In the genomic region with DNA sequence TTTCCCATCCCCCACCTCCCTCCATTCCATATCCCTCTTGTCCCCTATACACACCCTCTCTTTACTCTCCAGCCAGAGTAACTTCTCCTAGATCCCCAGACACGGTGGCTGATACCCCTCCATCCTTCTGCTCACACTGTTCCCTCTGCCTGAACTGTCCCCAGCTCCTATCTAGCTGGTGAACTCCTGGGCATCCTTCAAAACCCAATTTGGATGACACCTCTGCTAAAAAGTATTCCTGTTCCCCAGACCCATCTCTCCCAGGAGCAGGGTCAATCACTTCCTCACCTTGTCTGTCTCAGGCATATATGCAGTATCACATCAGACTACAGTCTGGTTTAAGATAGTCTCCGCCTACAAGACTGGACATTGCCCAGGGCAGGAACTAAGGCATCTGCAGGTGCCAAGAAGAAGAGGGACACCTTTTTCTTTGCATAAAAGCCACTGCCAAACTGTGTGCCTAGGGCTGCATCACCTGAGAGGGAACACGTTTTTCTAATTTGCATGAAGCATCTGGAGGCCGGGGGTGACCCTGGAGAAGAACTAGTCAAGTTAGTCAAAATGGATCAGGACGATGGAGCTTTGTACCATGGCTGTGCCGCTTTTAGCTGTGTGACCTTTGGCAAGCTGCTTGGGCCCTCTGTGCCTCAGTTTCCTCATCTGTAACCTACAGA, we compare ENCODE assay signal across 18 cellular contexts. TPM values are rescaled to one million over a fixed set of nuclear protein-coding genes. Genes with fewer than 3 reads are reported as not detected.
DNase-seq lines count a peak whose midpoint lies in the region; ATAC-seq and TF ChIP-seq lines count a peak whose summit lies in the region.
"Had no signal": no experiment of that assay in that cellular context is flagged by ENCODE, and none has a peak within 500 bp of the region (broad histone marks: within the 10 kb centered on the region; RNA-seq: fewer than 3 reads in every experiment).

No MANE protein-coding gene starts in this region.

- no peak for TF ChIP-seq POLR2A in HCT116 (IDR thresholded peaks at IDR 0.05; ENCODE audit: borderline replicate concordance, extremely low read depth, insufficient read depth, insufficient read length)

- in situ Hi-C loops in Panc1 (cut with HindIII; ENCODE audit: low pct_unique_long_range_greater_than_20kb, low sequenced_read_pairs) = no loop called here

- CTCF ChIA-PET in HCT116 (lab: Charles Lee) (no interaction called here), Panc1 (lab: Charles Lee) (interaction anchor here (0.6 to 0.8 kb wide), 2 partner anchors 57 to 319 kb away, joined by 3 read pairs; no protein-coding TSS in a partner anchor)

- ATAC-seq in HCT116 = peak; percentile 11; the same call in 1 of the 2 replicates
- ATAC-seq in Panc1 = peak; percentile 28
- peak; percentile 80 for ATAC-seq in left colon
- ATAC-seq: T-cell had no signal

- peak overlapping the region; percentile 62 for H2AFZ ChIP-seq in ACC112 (ENCODE audit: low read length, unreplicated experiment)
- H2AFZ ChIP-seq in HCT116 (ENCODE audit: low read depth, low read length, poor library complexity, severe bottlenecking) = peak overlapping the region; percentile 98
- H2AFZ ChIP-seq: PC-9 had no signal

- intact Hi-C loops in HCT116 (cut with micrococcal nuclease) = loop anchor here (2.0 kb wide), 1 partner anchor 61 kb away; no protein-coding TSS in a partner anchor
- intact Hi-C loops in Panc1 (cut with micrococcal nuclease; ENCODE audit: unreplicated experiment) = no loop called here
- intact Hi-C loops in left colon (cut with DNase I, micrococcal nuclease) = no loop called here

- POLR2A ChIA-PET in HCT116 (lab: Charles Lee) = no interaction called here
- POLR2A ChIA-PET in Panc1 (lab: Charles Lee) = interaction anchor here (0.5 kb wide), 1 partner anchor 11 kb away, joined by 4 read pairs; no protein-coding TSS in a partner anchor

- DNase-seq in HCT116 (ENCODE audit: low read depth, low spot score) (no peak), Panc1 (ENCODE audit: low read depth, low spot score) (no peak), left colon (no peak), NCI-H1092 treated with DMSO at 0.1 percent for 48 hours (lab: John Stamatoyannopoulos, UW) (no peak), NCI-H2107 treated with DMSO at 0.1 percent for 48 hours (lab: John Stamatoyannopoulos, UW; ENCODE audit: unreplicated experiment) (no peak), hypothalamus (lab: John Stamatoyannopoulos, UW) (no peak)
- no peak for DNase-seq in activated CD4-positive, alpha-beta T cell treated with anti-CD3 and anti-CD28 coated beads, Interleukin-2, amount 50 U/mL, for 48 hours
- DNase-seq: C1 segment of cervical spinal cord; GDM1; NCI-H2081 treated with DMSO at 0.1 percent for 48 hours; NK-92 treated with Interleukin-12 subunit alpha and Interleukin-12 subunit beta, amount 100 ng/mL, for 24 hours; T-cell had no signal

- H3K79me2 ChIP-seq in ACC112 (ENCODE audit: control insufficient read depth, insufficient read depth, low read length, unreplicated experiment) (no peaks in the 10 kb centered on the region), HCT116 (ENCODE audit: insufficient read depth, low read length) (no peaks in the 10 kb centered on the region)

- no peaks in the 10 kb centered on the region for H3K9me2 ChIP-seq in HCT116 (ENCODE audit: insufficient read depth)

- peaks cover 59% of the 10 kb centered on the region for H3K27me3 ChIP-seq in ACC112 (ENCODE audit: insufficient read depth, low read length)
- H3K27me3 ChIP-seq in HCT116 (ENCODE audit: insufficient read depth, low read length) = no peaks in the 10 kb centered on the region
- H3K27me3 ChIP-seq in Panc1 (ENCODE audit: control insufficient read depth, insufficient read depth, low read length) = no peaks in the 10 kb centered on the region

- H3K4me3 ChIP-seq in ACC112 (ENCODE audit: low read depth, low read length) = no peak overlapping the region
- H3K4me3 ChIP-seq in HCT116 (replicated peaks in 1 of 2; ENCODE audit: low read depth in 1 of 2, low read length in 2 of 2) = no peak overlapping the region
- no peak overlapping the region for H3K4me3 ChIP-seq in Panc1 (ENCODE audit: low read depth in 2 of 2, low read length in 2 of 2)
- H3K4me3 ChIP-seq: A549, PC-9 had no signal

- H3K4me1 ChIP-seq in ACC112 (ENCODE audit: control insufficient read depth, insufficient read depth, low read length, unreplicated experiment) = no peaks in the 10 kb centered on the region
- H3K4me1 ChIP-seq in HCT116 (ENCODE audit: control insufficient read depth in 1 of 2, insufficient read depth in 2 of 2, low read length in 2 of 2) = peaks cover 9 to 26% of the 10 kb centered on the region in 2 experiments
- H3K4me1 ChIP-seq in Panc1 (ENCODE audit: control insufficient read depth, insufficient read depth, low read length) = peaks cover 8% of the 10 kb centered on the region; the same call in 1 of the 2 replicates

- no TSS peak for BruUV-seq in HCT116 (replicated peaks; lab: Mats Ljungman, UMichigan)
- BruUV-seq in Panc1 (replicated peaks; lab: Mats Ljungman, UMichigan) = no TSS peak

- H3K36me3 ChIP-seq in ACC112 (ENCODE audit: insufficient read depth, low read length) (no peaks in the 10 kb centered on the region), HCT116 (ENCODE audit: control insufficient read depth in 1 of 2, insufficient read depth in 2 of 2, low read length in 2 of 2) (no peaks in the 10 kb centered on the region), Panc1 (ENCODE audit: control insufficient read depth, insufficient read depth, low read length) (no peaks in the 10 kb centered on the region)

- TF ChIP-seq RAD21 in HCT116 (IDR thresholded peaks at IDR 0.05; ENCODE audit: low read depth) = no peak

- TF ChIP-seq CTCF in HCT116 (IDR thresholded peaks at IDR 0.05 in 2 of 3, conservative IDR thresholded peaks at IDR 0.05 in 1 of 3; ENCODE audit: borderline replicate concordance in 1 of 3, insufficient read depth in 1 of 3, low read depth in 2 of 3, low read length in 2 of 3) = no peak
- no peak for TF ChIP-seq CTCF in Panc1 (IDR thresholded peaks at IDR 0.05)

- H3K4me2 ChIP-seq in HCT116 (ENCODE audit: low read length) = peak overlapping the region; percentile 14; the same call in 1 of the 2 replicates
- H3K4me2 ChIP-seq: A549, PC-9 had no signal

- no peaks in the 10 kb centered on the region for H3K9me3 ChIP-seq in HCT116 (ENCODE audit: control insufficient read depth in 1 of 2, insufficient read depth in 1 of 2, low read depth in 1 of 2, low read length in 2 of 2)
- H3K9me3 ChIP-seq in Panc1 (ENCODE audit: control insufficient read depth, insufficient read depth, low read depth, low read length) = no peaks in the 10 kb centered on the region
- H3K9me3 ChIP-seq: A549 had no signal

- no peak overlapping the region for H3K27ac ChIP-seq in ACC112 (ENCODE audit: low read depth, low read length)
- no peak overlapping the region for H3K27ac ChIP-seq in HCT116 (ENCODE audit: low read depth, low read length)
- H3K27ac ChIP-seq in Panc1 (ENCODE audit: low read length) = no peak overlapping the region
- H3K27ac ChIP-seq: A549, PC-9 had no signal

- no peaks in the 10 kb centered on the region for H4K20me1 ChIP-seq in HCT116 (ENCODE audit: insufficient read depth)

- H3K9ac ChIP-seq in HCT116 (ENCODE audit: low read length) = no peak overlapping the region

- RAD21 ChIA-PET in HCT116 (lab: Charles Lee; ENCODE audit: low non-redundant PET in 1 of 2, low total read pairs in 2 of 2, uncharacterized antibody in 2 of 2, unreplicated experiment in 2 of 2) = no interaction called here

TF ChIP-seq in HCT116, 20 proteins besides CTCF, POLR2A, EP300 and RAD21:
- no peak for TF ChIP-seq TCF7L2 (IDR thresholded peaks at IDR 0.05; ENCODE audit: borderline replicate concordance, extremely low read depth, insufficient read depth, insufficient read length)
- no peak for TF ChIP-seq POLR2AphosphoS5 (IDR thresholded peaks at IDR 0.05; ENCODE audit: low read depth, low read length)
- TF ChIP-seq EZH2 (IDR thresholded peaks at IDR 0.05) = no peak
- TF ChIP-seq, protein P1, sequence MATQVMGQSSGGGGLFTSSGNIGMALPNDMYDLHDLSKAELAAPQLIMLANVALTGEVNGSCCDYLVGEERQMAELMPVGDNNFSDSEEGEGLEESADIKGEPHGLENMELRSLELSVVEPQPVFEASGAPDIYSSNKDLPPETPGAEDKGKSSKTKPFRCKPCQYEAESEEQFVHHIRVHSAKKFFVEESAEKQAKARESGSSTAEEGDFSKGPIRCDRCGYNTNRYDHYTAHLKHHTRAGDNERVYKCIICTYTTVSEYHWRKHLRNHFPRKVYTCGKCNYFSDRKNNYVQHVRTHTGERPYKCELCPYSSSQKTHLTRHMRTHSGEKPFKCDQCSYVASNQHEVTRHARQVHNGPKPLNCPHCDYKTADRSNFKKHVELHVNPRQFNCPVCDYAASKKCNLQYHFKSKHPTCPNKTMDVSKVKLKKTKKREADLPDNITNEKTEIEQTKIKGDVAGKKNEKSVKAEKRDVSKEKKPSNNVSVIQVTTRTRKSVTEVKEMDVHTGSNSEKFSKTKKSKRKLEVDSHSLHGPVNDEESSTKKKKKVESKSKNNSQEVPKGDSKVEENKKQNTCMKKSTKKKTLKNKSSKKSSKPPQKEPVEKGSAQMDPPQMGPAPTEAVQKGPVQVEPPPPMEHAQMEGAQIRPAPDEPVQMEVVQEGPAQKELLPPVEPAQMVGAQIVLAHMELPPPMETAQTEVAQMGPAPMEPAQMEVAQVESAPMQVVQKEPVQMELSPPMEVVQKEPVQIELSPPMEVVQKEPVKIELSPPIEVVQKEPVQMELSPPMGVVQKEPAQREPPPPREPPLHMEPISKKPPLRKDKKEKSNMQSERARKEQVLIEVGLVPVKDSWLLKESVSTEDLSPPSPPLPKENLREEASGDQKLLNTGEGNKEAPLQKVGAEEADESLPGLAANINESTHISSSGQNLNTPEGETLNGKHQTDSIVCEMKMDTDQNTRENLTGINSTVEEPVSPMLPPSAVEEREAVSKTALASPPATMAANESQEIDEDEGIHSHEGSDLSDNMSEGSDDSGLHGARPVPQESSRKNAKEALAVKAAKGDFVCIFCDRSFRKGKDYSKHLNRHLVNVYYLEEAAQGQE (IDR thresholded peaks at IDR 0.05; ENCODE audit: low read depth) = no peak
- TF ChIP-seq EGR1 (IDR thresholded peaks at IDR 0.05; ENCODE audit: low read depth) = no peak
- no peak for TF ChIP-seq EZH2phosphoT487 (IDR thresholded peaks at IDR 0.05; ENCODE audit: borderline replicate concordance)
- no peak for TF ChIP-seq SIN3A (IDR thresholded peaks at IDR 0.05; ENCODE audit: low read depth)
- no peak for TF ChIP-seq JUND (IDR thresholded peaks at IDR 0.05)
- TF ChIP-seq CEBPB (IDR thresholded peaks at IDR 0.05; ENCODE audit: low read depth) = no peak
- TF ChIP-seq ELF1 (IDR thresholded peaks at IDR 0.05; ENCODE audit: borderline replicate concordance, low read depth) = no peak
- TF ChIP-seq YY1 (IDR thresholded peaks at IDR 0.05; ENCODE audit: extremely low read depth, insufficient replicate concordance, low read depth, low read length) = no peak

RNA-seq across cellular contexts. Expression of a gene that starts 27.1 kb away (rescaled TPM):
- 0.64 TPM for total RNA-seq in HCT116 (2021; ENCODE audit: unreplicated experiment)
- polyA plus RNA-seq in HCT116 (2012) = 0.02 and 0.04 TPM in 2 replicates
- 2.5 TPM for total RNA-seq in Panc1 (2021; ENCODE audit: unreplicated experiment)
- 2.0 TPM for polyA plus RNA-seq in Panc1 (2012; ENCODE audit: insufficient read length)
- not detected for total RNA-seq in left colon
- total RNA-seq: HT1080, SK-MEL-5 had no signal
- polyA plus RNA-seq: A549, IgD-negative memory B cell had no signal

RNA-seq across cellular contexts. Expression of a gene that starts 29.8 kb away (rescaled TPM):
- not detected for total RNA-seq in HCT116 (2021; ENCODE audit: unreplicated experiment)
- 0.79 and 1.5 TPM in 2 replicates for polyA plus RNA-seq in HCT116 (2012)
- not detected for total RNA-seq in Panc1 (2021; ENCODE audit: unreplicated experiment)
- 0.70 TPM for polyA plus RNA-seq in Panc1 (2012; ENCODE audit: insufficient read length)
- total RNA-seq in left colon = not detected
- total RNA-seq: HT1080, PC-9, SK-MEL-5, T-cell had no signal
- polyA plus RNA-seq: A549, IgD-negative memory B cell had no signal

Comparison
In these comparisons a context has a peak if more than half of its experiments do, and no peak if none do; other contexts are left out.
1. ATAC-seq: peak in every context shown above with its lines; median percentile 80 in left colon; 28 in Panc1; 11 in HCT116.